In genomic region chr7:137005873-137006272, GRCh38 we compare ENCODE assay signal across 24 cellular contexts.
"Had no signal": no experiment of that assay in that cellular context is flagged by ENCODE, and none has a peak within 500 bp of the region (broad histone marks: within the 10 kb centered on the region; RNA-seq: fewer than 3 reads in every experiment).

No MANE protein-coding gene starts in this region.

- H3K4me2 ChIP-seq: neural progenitor cell had no signal

- H3K9me3 ChIP-seq: ascending aorta, thyroid gland had no signal

- H3K4me1 ChIP-seq: ascending aorta, thyroid gland had no signal

- H3K27me3 ChIP-seq: ascending aorta, brain microvascular endothelial cell, neural progenitor cell, thyroid gland had no signal

- DNase-seq: activated CD4-positive, alpha-beta T cell treated with anti-CD3 and anti-CD28 coated beads, Interleukin-2, amount 50 U/mL, for 4 hours; activated CD8-positive, alpha-beta memory T cell treated with anti-CD3 and anti-CD28 coated beads for 24 hours; activated CD8-positive, alpha-beta memory T cell treated with anti-CD3 and anti-CD28 coated beads, Interleukin-2, amount 50 U/mL, for 4 hours; activated T-cell treated with anti-CD3 and anti-CD28 coated beads, Interleukin-2, amount 50 U/mL, for 24 hours; brain microvascular endothelial cell; effector memory CD4-positive, alpha-beta T cell; naive thymus-derived CD8-positive, alpha-beta T cell; stimulated activated CD4-positive, alpha-beta T cell treated with anti-CD3 and anti-CD28 coated beads, Interleukin-4, amount 100 ng/mL, for 1 hour; stimulated activated naive CD8-positive, alpha-beta T cell treated with anti-CD3 and anti-CD28 coated beads, Interleukin-15, Interleukin-2, amounts not matched to agents 100 U/mL and 50 U/mL, for 24 hours; substantia nigra; T-cell; T-helper 9 cell; thyroid gland had no signal

- H2AFZ ChIP-seq: neural progenitor cell had no signal

- H3K36me3 ChIP-seq: ascending aorta, brain microvascular endothelial cell, neural progenitor cell, thyroid gland had no signal

- ATAC-seq: activated naive CD4-positive, alpha-beta T cell treated with anti-CD3 and anti-CD28 coated beads, Interleukin-2, amount 50 U/mL, for 72 hours; activated T-helper 17 cell treated with anti-CD3 and anti-CD28 coated beads, Interleukin-2, amount 50 U/mL, for 72 hours; esophagus mucosa; left lobe of liver; naive thymus-derived CD8-positive, alpha-beta T cell; stimulated activated naive CD8-positive, alpha-beta T cell treated with anti-CD3 and anti-CD28 coated beads, Interleukin-15, Interleukin-2, amounts not matched to agents 100 U/mL and 50 U/mL, for 24 hours; T-cell; WTC11 had no signal

- H3K27ac ChIP-seq: ascending aorta, brain microvascular endothelial cell, neural progenitor cell, thyroid gland had no signal

- H3K9ac ChIP-seq: neural progenitor cell had no signal

- FAIRE-seq: colon, endothelial cell of umbilical vein, frontal cortex, keratinocyte had no signal

- H3K4me3 ChIP-seq: ascending aorta, neural progenitor cell, thyroid gland had no signal
